Comparison of ENCODE assay signal across 8 cellular contexts in the genomic region with DNA sequence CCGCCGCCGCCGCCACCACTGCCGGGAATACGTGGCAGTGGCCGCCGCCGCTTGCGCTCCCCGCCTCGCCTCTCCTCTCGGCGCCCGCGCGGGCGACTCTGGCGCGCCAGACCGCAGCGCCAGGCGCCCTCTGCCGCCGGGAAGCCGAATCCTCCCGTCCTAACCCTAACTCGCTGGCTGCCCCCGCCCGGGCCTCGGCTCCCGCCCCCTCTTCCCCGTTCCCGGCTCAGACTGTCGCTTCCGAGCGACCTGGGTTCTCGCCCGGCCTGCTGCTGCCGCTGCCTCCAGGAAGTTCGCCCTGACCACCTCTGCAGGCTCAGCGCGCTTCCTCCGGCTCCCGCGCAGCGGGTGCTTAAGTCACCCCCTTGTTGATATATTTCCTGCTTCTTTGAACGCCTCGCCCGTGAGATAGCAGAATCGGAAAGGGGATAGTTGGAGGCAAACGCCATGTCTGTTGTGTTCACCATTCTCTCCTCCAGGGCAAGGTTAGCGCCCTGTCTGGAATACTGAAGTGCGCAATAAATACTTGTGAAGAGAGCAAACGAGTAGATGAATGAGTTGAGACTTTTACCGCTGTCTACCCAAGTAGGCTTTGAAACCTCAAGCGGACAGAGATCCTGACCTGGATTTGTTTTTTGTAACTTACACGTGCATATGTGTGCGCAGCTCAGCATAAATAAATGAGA. TPM values are rescaled to one million over a fixed set of nuclear protein-coding genes. Genes with fewer than 3 reads are reported as not detected.
DNase-seq lines count a peak whose midpoint lies in the region; ATAC-seq and TF ChIP-seq lines count a peak whose summit lies in the region.

A gene with protein sequence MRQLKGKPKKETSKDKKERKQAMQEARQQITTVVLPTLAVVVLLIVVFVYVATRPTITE (minus strand): TSS at position 100 of the 686 bp plus-strand sequence. CDS start 64,202 bp downstream, outside the sequence.

- TF ChIP-seq CTCF in PC-9 (conservative IDR thresholded peaks at IDR 0.05), result peak; percentile 70

- H3K79me2 ChIP-seq in PC-9 (ENCODE audit: low read depth), result no peaks in the 10 kb centered on the region

- intact Hi-C loops in PC-9 (cut with micrococcal nuclease; ENCODE audit: unreplicated experiment), result loop anchor here (2.0 to 10.0 kb wide), 3 partner anchors 109 to 599 kb away; a partner anchor contains a TSS

- H3K4me1 ChIP-seq in PC-9 (replicated peaks; ENCODE audit: insufficient read depth) (peaks cover 15% of the 10 kb centered on the region), muscle layer of colon (ENCODE audit: insufficient read depth, low read length) (peaks cover 8% of the 10 kb centered on the region)

- peak; percentile 70 for TF ChIP-seq RAD21 in Ishikawa (IDR thresholded peaks at IDR 0.05; ENCODE audit: low read depth)

- ATAC-seq in GM21717 (IDR thresholded peaks at IDR 0.05; ENCODE audit: unreplicated experiment), result peak; percentile 83
- ATAC-seq in esophagus mucosa, result peak; percentile 86

- DNase-seq in DMS53 (lab: John Stamatoyannopoulos, UW) (peak; percentile 97), PC-9 (peak; percentile 68 to 78)
- peak; percentile 74 for DNase-seq in activated T-cell treated with anti-CD3 and anti-CD28 coated beads, Interleukin-2, amount 50 U/mL, for 1 hour
- peak; percentile 23 to 64 for DNase-seq in stimulated activated CD8-positive, alpha-beta memory T cell treated with anti-CD3 and anti-CD28 coated beads, Interleukin-7, amount 100 ng/mL, for 4 hours (ENCODE audit: low read depth in 2 of 2)

- POLR2A ChIA-PET in PC-9 (lab: Charles Lee; ENCODE audit: unreplicated experiment), result no interaction called here

- peak within 1 kb of the TSS; percentile 98 for H2AFZ ChIP-seq in PC-9

- peak within 1 kb of the TSS; percentile 98 for H3K4me2 ChIP-seq in PC-9

- peaks cover 17% of the 10 kb centered on the region for H3F3A ChIP-seq in PC-9 (ENCODE audit: insufficient read depth, low read depth)

- CTCF ChIA-PET in PC-9 (lab: Charles Lee), result no interaction called here

- H3K27me3 ChIP-seq in PC-9 (ENCODE audit: insufficient read depth, low read depth), result no peaks in the 10 kb centered on the region
- H3K27me3 ChIP-seq in muscle layer of colon (ENCODE audit: control insufficient read depth in 1 of 2, insufficient read depth in 2 of 2, low read length in 2 of 2), result no peaks in the 10 kb centered on the region

- H3K36me3 ChIP-seq in PC-9 (ENCODE audit: low read depth) (no peaks in the 10 kb centered on the region), muscle layer of colon (ENCODE audit: insufficient read depth, low read length) (no peaks in the 10 kb centered on the region)

- H3K9me3 ChIP-seq in PC-9 (ENCODE audit: insufficient read depth, low read depth) (no peaks in the 10 kb centered on the region), muscle layer of colon (ENCODE audit: low read length) (no peaks in the 10 kb centered on the region)

- no TSS peak for BruUV-seq in PC-9 (replicated peaks; lab: Mats Ljungman, UMichigan)

- no peak for TF ChIP-seq EP300 in Ishikawa (IDR thresholded peaks at IDR 0.05; ENCODE audit: borderline replicate concordance)

- H3K4me3 ChIP-seq in PC-9 (peak within 1 kb of the TSS; percentile 81), muscle layer of colon (ENCODE audit: low read depth in 1 of 2, low read length in 2 of 2) (peak within 1 kb of the TSS; percentile 72)

- no peaks in the 10 kb centered on the region for H4K20me1 ChIP-seq in PC-9 (ENCODE audit: insufficient read depth)

- H3K9me2 ChIP-seq in PC-9 (ENCODE audit: insufficient read depth), result no peaks in the 10 kb centered on the region

- H3K27ac ChIP-seq in PC-9 (no peak within 1 kb of the TSS), muscle layer of colon (ENCODE audit: low read depth, low read length) (peak within 1 kb of the TSS; percentile 35)

- H3K9ac ChIP-seq in muscle layer of colon (ENCODE audit: low read length), result peak within 1 kb of the TSS; percentile 22

TF ChIP-seq in Ishikawa, 13 proteins besides CTCF, POLR2A, EP300 and RAD21:
- TF ChIP-seq YY1 (IDR thresholded peaks at IDR 0.05; ENCODE audit: low read depth), result 0 out of 2 replicates have a peak, but pooled peaks have one; percentile 19
- TF ChIP-seq, protein P1, sequence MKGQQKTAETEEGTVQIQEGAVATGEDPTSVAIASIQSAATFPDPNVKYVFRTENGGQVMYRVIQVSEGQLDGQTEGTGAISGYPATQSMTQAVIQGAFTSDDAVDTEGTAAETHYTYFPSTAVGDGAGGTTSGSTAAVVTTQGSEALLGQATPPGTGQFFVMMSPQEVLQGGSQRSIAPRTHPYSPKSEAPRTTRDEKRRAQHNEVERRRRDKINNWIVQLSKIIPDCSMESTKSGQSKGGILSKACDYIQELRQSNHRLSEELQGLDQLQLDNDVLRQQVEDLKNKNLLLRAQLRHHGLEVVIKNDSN (IDR thresholded peaks at IDR 0.05), result no peak
- TF ChIP-seq, protein P2, sequence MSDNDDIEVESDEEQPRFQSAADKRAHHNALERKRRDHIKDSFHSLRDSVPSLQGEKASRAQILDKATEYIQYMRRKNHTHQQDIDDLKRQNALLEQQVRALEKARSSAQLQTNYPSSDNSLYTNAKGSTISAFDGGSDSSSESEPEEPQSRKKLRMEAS (IDR thresholded peaks at IDR 0.05), result 0 out of 2 replicates have a peak, but pooled peaks have one; percentile 21
- TF ChIP-seq NFIC (IDR thresholded peaks at IDR 0.05), result no peak
- TF ChIP-seq TAF1 (IDR thresholded peaks at IDR 0.05; ENCODE audit: low read depth), result peak; percentile 16; the same call in 1 of the 2 replicates
- 0 out of 2 replicates have a peak, but pooled peaks have one; percentile 8 for TF ChIP-seq TEAD4 (IDR thresholded peaks at IDR 0.05)
- TF ChIP-seq CEBPB (IDR thresholded peaks at IDR 0.05), result no peak
- TF ChIP-seq ZBTB7A (IDR thresholded peaks at IDR 0.05; ENCODE audit: low read depth), result no peak
- TF ChIP-seq, protein P3, sequence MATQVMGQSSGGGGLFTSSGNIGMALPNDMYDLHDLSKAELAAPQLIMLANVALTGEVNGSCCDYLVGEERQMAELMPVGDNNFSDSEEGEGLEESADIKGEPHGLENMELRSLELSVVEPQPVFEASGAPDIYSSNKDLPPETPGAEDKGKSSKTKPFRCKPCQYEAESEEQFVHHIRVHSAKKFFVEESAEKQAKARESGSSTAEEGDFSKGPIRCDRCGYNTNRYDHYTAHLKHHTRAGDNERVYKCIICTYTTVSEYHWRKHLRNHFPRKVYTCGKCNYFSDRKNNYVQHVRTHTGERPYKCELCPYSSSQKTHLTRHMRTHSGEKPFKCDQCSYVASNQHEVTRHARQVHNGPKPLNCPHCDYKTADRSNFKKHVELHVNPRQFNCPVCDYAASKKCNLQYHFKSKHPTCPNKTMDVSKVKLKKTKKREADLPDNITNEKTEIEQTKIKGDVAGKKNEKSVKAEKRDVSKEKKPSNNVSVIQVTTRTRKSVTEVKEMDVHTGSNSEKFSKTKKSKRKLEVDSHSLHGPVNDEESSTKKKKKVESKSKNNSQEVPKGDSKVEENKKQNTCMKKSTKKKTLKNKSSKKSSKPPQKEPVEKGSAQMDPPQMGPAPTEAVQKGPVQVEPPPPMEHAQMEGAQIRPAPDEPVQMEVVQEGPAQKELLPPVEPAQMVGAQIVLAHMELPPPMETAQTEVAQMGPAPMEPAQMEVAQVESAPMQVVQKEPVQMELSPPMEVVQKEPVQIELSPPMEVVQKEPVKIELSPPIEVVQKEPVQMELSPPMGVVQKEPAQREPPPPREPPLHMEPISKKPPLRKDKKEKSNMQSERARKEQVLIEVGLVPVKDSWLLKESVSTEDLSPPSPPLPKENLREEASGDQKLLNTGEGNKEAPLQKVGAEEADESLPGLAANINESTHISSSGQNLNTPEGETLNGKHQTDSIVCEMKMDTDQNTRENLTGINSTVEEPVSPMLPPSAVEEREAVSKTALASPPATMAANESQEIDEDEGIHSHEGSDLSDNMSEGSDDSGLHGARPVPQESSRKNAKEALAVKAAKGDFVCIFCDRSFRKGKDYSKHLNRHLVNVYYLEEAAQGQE (IDR thresholded peaks at IDR 0.05; ENCODE audit: low read depth), result no peak
- peak; percentile 44; the same call in 1 of the 2 replicates for TF ChIP-seq EGR1 (IDR thresholded peaks at IDR 0.05)
- TF ChIP-seq FOXM1 (IDR thresholded peaks at IDR 0.05; ENCODE audit: borderline replicate concordance, low read depth), result no peak
- TF ChIP-seq CREB1 (IDR thresholded peaks at IDR 0.05; ENCODE audit: low read depth), result no peak
- no peak for TF ChIP-seq TCF12 (IDR thresholded peaks at IDR 0.05; ENCODE audit: low read depth)

RNA-seq across cellular contexts. Expression of the gene that starts here (rescaled TPM):
- total RNA-seq in PC-9 (2021) (19.6 and 23.0 TPM in 2 replicates), esophagus mucosa (11.1 TPM)

Comparison
In these comparisons a context has a peak if more than half of its experiments do, and no peak if none do; other contexts are left out.
1. DNase-seq: peak in every context shown above with its lines; median percentile 97 in DMS53; 74 in activated T-cell treated with anti-CD3 and anti-CD28 coated beads, Interleukin-2, amount 50 U/mL, for 1 hour; 73 in PC-9; 44 in stimulated activated CD8-positive, alpha-beta memory T cell treated with anti-CD3 and anti-CD28 coated beads, Interleukin-7, amount 100 ng/mL, for 4 hours.